ENCODE assay signal across 1 cellular context in genomic region chr17:49418754-49419740, GRCh38.
TF ChIP-seq lines count a peak whose summit lies in the region.
"Not testable (repeated sequence)": the region's sequence is repeated elsewhere in the genome, so short reads cannot be mapped to it uniquely, and the experiment has no call there.

No MANE protein-coding gene starts in this region.

TF ChIP-seq in HepG2, 621 proteins besides CTCF, POLR2A, EP300 and RAD21 (continues in another document):
- peak; percentile 51; the same call in 1 of the 2 replicates for TF ChIP-seq ARID4A (CRISPR knock-in tag; IDR thresholded peaks at IDR 0.05; ENCODE audit: borderline replicate concordance)
- TF ChIP-seq NR2F1 (CRISPR knock-in tag; IDR thresholded peaks at IDR 0.05) = peak in 1 of 2 experiments; percentile 24; a peak in 1 of 4 replicates
- peak; percentile 58 for TF ChIP-seq ONECUT2 (CRISPR knock-in tag; IDR thresholded peaks at IDR 0.05)
- 0 out of 2 replicates have a peak, but pooled peaks have one; percentile 43 for TF ChIP-seq NKX3-1 (CRISPR knock-in tag; IDR thresholded peaks at IDR 0.05)
- TF ChIP-seq ARNTL (CRISPR knock-in tag; IDR thresholded peaks at IDR 0.05) = 0 out of 2 replicates have a peak, but pooled peaks have one; percentile 69
- not testable (repeated sequence) for TF ChIP-seq SOX13 (IDR thresholded peaks at IDR 0.05); FOXP1 (IDR thresholded peaks at IDR 0.05); HNF4G (CRISPR knock-in tag; IDR thresholded peaks at IDR 0.05; ENCODE audit: borderline replicate concordance, low read depth); LCORL (IDR thresholded peaks at IDR 0.05)
- TF ChIP-seq SOX13 (CRISPR knock-in tag; conservative IDR thresholded peaks at IDR 0.05 in 1 of 2, IDR thresholded peaks at IDR 0.05 in 1 of 2) = peak in 1 of 2 experiments; percentile 88; a peak in 2 of 4 replicates
- TF ChIP-seq YEATS4 (CRISPR knock-in tag; IDR thresholded peaks at IDR 0.05; ENCODE audit: borderline replicate concordance) = peak; percentile 68; the same call in 1 of the 2 replicates
- 0 out of 2 replicates have a peak, but pooled peaks have one; percentile 33 for TF ChIP-seq ZNF607 (CRISPR knock-in tag; IDR thresholded peaks at IDR 0.05; ENCODE audit: borderline replicate concordance)
- TF ChIP-seq, protein P1, sequence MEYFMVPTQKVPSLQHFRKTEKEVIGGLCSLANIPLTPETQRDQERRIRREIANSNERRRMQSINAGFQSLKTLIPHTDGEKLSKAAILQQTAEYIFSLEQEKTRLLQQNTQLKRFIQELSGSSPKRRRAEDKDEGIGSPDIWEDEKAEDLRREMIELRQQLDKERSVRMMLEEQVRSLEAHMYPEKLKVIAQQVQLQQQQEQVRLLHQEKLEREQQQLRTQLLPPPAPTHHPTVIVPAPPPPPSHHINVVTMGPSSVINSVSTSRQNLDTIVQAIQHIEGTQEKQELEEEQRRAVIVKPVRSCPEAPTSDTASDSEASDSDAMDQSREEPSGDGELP (IDR thresholded peaks at IDR 0.05; ENCODE audit: borderline replicate concordance, low read depth) = peak; percentile 21; the same call in 1 of the 2 replicates
- 0 out of 2 replicates have a peak, but pooled peaks have one; percentile 26 for TF ChIP-seq ERF (CRISPR knock-in tag; IDR thresholded peaks at IDR 0.05)
- peak; percentile 56 for TF ChIP-seq FOXP1 (CRISPR knock-in tag; IDR thresholded peaks at IDR 0.05)
- TF ChIP-seq ZNF430 (CRISPR knock-in tag; IDR thresholded peaks at IDR 0.05) = 0 out of 2 replicates have a peak, but pooled peaks have one; percentile 48
- TF ChIP-seq ZNF556 (CRISPR knock-in tag; IDR thresholded peaks at IDR 0.05; ENCODE audit: borderline replicate concordance) = peak; percentile 52; the same call in 1 of the 2 replicates
- TF ChIP-seq FOXK1 (CRISPR knock-in tag; IDR thresholded peaks at IDR 0.05; ENCODE audit: borderline replicate concordance, low read depth) = 0 out of 2 replicates have a peak, but pooled peaks have one; percentile 19
- TF ChIP-seq, protein P2, sequence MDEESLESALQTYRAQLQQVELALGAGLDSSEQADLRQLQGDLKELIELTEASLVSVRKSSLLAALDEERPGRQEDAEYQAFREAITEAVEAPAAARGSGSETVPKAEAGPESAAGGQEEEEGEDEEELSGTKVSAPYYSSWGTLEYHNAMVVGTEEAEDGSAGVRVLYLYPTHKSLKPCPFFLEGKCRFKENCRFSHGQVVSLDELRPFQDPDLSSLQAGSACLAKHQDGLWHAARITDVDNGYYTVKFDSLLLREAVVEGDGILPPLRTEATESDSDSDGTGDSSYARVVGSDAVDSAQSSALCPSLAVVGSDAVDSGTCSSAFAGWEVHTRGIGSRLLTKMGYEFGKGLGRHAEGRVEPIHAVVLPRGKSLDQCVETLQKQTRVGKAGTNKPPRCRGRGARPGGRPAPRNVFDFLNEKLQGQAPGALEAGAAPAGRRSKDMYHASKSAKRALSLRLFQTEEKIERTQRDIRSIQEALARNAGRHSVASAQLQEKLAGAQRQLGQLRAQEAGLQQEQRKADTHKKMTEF (CRISPR knock-in tag; IDR thresholded peaks at IDR 0.05) = peak; percentile 93
- peak; percentile 69; the same call in 1 of the 2 replicates for TF ChIP-seq IRF2 (CRISPR knock-in tag; IDR thresholded peaks at IDR 0.05)
- 0 out of 2 replicates have a peak, but pooled peaks have one; percentile 47 for TF ChIP-seq ZNF766 (CRISPR knock-in tag; IDR thresholded peaks at IDR 0.05; ENCODE audit: borderline replicate concordance)
- peak; percentile 75 for TF ChIP-seq TBX2 (CRISPR knock-in tag; IDR thresholded peaks at IDR 0.05; ENCODE audit: borderline replicate concordance)
- TF ChIP-seq BCL6 (CRISPR knock-in tag; IDR thresholded peaks at IDR 0.05) = peak; percentile 94
- TF ChIP-seq, protein P3, sequence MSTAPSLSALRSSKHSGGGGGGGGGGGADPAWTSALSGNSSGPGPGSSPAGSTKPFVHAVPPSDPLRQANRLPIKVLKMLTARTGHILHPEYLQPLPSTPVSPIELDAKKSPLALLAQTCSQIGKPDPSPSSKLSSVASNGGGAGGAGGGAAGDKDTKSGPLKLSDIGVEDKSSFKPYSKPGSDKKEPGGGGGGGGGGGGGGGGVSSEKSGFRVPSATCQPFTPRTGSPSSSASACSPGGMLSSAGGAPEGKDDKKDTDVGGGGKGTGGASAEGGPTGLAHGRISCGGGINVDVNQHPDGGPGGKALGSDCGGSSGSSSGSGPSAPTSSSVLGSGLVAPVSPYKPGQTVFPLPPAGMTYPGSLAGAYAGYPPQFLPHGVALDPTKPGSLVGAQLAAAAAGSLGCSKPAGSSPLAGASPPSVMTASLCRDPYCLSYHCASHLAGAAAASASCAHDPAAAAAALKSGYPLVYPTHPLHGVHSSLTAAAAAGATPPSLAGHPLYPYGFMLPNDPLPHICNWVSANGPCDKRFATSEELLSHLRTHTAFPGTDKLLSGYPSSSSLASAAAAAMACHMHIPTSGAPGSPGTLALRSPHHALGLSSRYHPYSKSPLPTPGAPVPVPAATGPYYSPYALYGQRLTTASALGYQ (CRISPR knock-in tag; IDR thresholded peaks at IDR 0.05) = peak; percentile 43; the same call in 1 of the 2 replicates
- 0 out of 2 replicates have a peak, but pooled peaks have one; percentile 56 for TF ChIP-seq ZNF614 (CRISPR knock-in tag; IDR thresholded peaks at IDR 0.05; ENCODE audit: borderline replicate concordance)
- TF ChIP-seq HOMEZ (CRISPR knock-in tag; IDR thresholded peaks at IDR 0.05; ENCODE audit: low read depth) = peak; percentile 47; the same call in 1 of the 2 replicates
- TF ChIP-seq HNF4G (IDR thresholded peaks at IDR 0.05; ENCODE audit: borderline replicate concordance, low read depth, low read length) = peak; percentile 9; the same call in 1 of the 2 replicates
- peak; percentile 46; the same call in 1 of the 2 replicates for TF ChIP-seq DMAP1 (CRISPR knock-in tag; IDR thresholded peaks at IDR 0.05)
- TF ChIP-seq HDAC1 (CRISPR knock-in tag; IDR thresholded peaks at IDR 0.05) = peak; percentile 23; the same call in 1 of the 2 replicates
- peak; percentile 87 for TF ChIP-seq THAP11 (CRISPR knock-in tag; IDR thresholded peaks at IDR 0.05)
- 0 out of 2 replicates have a peak, but pooled peaks have one; percentile 44 for TF ChIP-seq LCORL (CRISPR knock-in tag; IDR thresholded peaks at IDR 0.05)
- 0 out of 4 replicates have a peak, but pooled peaks of 1 of the 2 experiments have one; percentile 37 for TF ChIP-seq KLF16 (CRISPR knock-in tag; IDR thresholded peaks at IDR 0.05)
- 0 out of 2 replicates have a peak, but pooled peaks have one; percentile 28 for TF ChIP-seq ZBTB7B (CRISPR knock-in tag; IDR thresholded peaks at IDR 0.05)
- TF ChIP-seq, protein P4, sequence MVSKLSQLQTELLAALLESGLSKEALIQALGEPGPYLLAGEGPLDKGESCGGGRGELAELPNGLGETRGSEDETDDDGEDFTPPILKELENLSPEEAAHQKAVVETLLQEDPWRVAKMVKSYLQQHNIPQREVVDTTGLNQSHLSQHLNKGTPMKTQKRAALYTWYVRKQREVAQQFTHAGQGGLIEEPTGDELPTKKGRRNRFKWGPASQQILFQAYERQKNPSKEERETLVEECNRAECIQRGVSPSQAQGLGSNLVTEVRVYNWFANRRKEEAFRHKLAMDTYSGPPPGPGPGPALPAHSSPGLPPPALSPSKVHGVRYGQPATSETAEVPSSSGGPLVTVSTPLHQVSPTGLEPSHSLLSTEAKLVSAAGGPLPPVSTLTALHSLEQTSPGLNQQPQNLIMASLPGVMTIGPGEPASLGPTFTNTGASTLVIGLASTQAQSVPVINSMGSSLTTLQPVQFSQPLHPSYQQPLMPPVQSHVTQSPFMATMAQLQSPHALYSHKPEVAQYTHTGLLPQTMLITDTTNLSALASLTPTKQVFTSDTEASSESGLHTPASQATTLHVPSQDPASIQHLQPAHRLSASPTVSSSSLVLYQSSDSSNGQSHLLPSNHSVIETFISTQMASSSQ (IDR thresholded peaks at IDR 0.05; ENCODE audit: low read depth) = peak; percentile 65
- TF ChIP-seq, protein P4 (CRISPR knock-in tag; IDR thresholded peaks at IDR 0.05; ENCODE audit: borderline replicate concordance) = peak; percentile 77; the same call in 1 of the 2 replicates
- peak; percentile 90 for TF ChIP-seq ZNF652 (CRISPR knock-in tag; IDR thresholded peaks at IDR 0.05; ENCODE audit: borderline replicate concordance, low read depth)
- TF ChIP-seq ZNF274 (CRISPR knock-in tag; IDR thresholded peaks at IDR 0.05) = peak; percentile 52; the same call in 1 of the 2 replicates
- peak; percentile 62; the same call in 1 of the 2 replicates for TF ChIP-seq MYC (CRISPR knock-in tag; IDR thresholded peaks at IDR 0.05; ENCODE audit: borderline replicate concordance)
- TF ChIP-seq NR2C2 (CRISPR knock-in tag; IDR thresholded peaks at IDR 0.05; ENCODE audit: borderline replicate concordance) = peak; percentile 71; the same call in 1 of the 2 replicates
- TF ChIP-seq ETV5 (CRISPR knock-in tag; IDR thresholded peaks at IDR 0.05; ENCODE audit: borderline replicate concordance) = peak; percentile 86
- TF ChIP-seq ZNF572 (CRISPR knock-in tag; IDR thresholded peaks at IDR 0.05) = 0 out of 2 replicates have a peak, but pooled peaks have one; percentile 40
- TF ChIP-seq, protein P5, sequence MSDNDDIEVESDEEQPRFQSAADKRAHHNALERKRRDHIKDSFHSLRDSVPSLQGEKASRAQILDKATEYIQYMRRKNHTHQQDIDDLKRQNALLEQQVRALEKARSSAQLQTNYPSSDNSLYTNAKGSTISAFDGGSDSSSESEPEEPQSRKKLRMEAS (IDR thresholded peaks at IDR 0.05) = peak; percentile 26
- 0 out of 2 replicates have a peak, but pooled peaks have one; percentile 71 for TF ChIP-seq ZNF264 (CRISPR knock-in tag; IDR thresholded peaks at IDR 0.05)
- peak; percentile 38; the same call in 1 of the 2 replicates for TF ChIP-seq HMG20A (CRISPR knock-in tag; IDR thresholded peaks at IDR 0.05; ENCODE audit: borderline replicate concordance)
- TF ChIP-seq HDAC2 (CRISPR knock-in tag; IDR thresholded peaks at IDR 0.05) = peak; percentile 60
- TF ChIP-seq SALL1 (CRISPR knock-in tag; IDR thresholded peaks at IDR 0.05) = peak; percentile 36; the same call in 1 of the 2 replicates
